In the genomic region with DNA sequence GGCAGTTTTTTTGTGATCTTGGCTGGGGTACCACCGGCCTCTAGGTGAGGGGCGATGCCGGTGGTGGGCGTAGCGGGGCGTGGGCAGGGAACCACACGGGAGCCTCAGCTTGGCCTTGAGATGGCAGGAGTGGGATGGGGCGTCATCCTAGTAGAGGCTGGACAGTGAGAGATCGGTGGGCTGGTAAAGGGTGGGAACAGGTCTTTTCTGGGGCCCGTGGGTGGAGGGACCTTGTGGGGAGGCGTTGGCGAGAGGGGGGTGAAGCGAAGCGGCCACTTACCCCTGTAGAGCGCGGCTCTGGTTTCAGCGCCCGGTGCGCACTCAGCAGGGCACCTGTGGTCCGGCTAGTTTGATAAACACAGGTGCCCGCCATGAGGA, we compare ENCODE assay signal across 8 cellular contexts. TPM values are rescaled to one million over a fixed set of nuclear protein-coding genes. Genes with fewer than 3 reads are reported as not detected.
A peak's percentile ranks its signal among the peaks of the same experiment; 100 is the strongest.
DNase-seq lines count a peak whose midpoint lies in the region; ATAC-seq and TF ChIP-seq lines count a peak whose summit lies in the region.

No MANE protein-coding gene starts in this region.

- H3K4me2 ChIP-seq in Karpas-422 (ENCODE audit: low read depth, low read length, poor library complexity, severe bottlenecking), result peak overlapping the region; percentile 60

- H3K27me3 Mint-ChIP-seq in CD8-positive, alpha-beta memory T cell, result peaks cover 0 to 4% of the 10 kb centered on the region in 2 donors
- H3K27me3 Mint-ChIP-seq in effector memory CD8-positive, alpha-beta T cell, result no peaks in the 10 kb centered on the region
- H3K27me3 Mint-ChIP-seq in osteocyte (ENCODE audit: unreplicated experiment), result no peaks in the 10 kb centered on the region

- H4K20me1 ChIP-seq in Karpas-422 (ENCODE audit: insufficient read depth, low read depth, low read length), result peaks cover 32% of the 10 kb centered on the region

- H3K27ac ChIP-seq in CD8-positive, alpha-beta memory T cell (ENCODE audit: low read depth, low read length), result no peak overlapping the region
- no peak overlapping the region for H3K27ac ChIP-seq in Karpas-422 (ENCODE audit: low read length)

- H3K4me1 ChIP-seq in CD8-positive, alpha-beta memory T cell (ENCODE audit: insufficient read depth, low read length), result peaks cover 46% of the 10 kb centered on the region
- peaks cover 23% of the 10 kb centered on the region for H3K4me1 ChIP-seq in Karpas-422 (ENCODE audit: low read length)

- no peak overlapping the region for H2AFZ ChIP-seq in Karpas-422 (ENCODE audit: low read length)

- peak overlapping the region; percentile 24; the same call in 1 of the 2 replicates for H3K9ac ChIP-seq in Karpas-422 (ENCODE audit: low read length)

- no peak for DNase-seq in CD8-positive, alpha-beta memory T cell
- DNase-seq in Karpas-422 (no peak), osteocyte (ENCODE audit: extremely low spot score, unreplicated experiment) (no peak), hippocampal formation (lab: John Stamatoyannopoulos, UW) (no peak), SW 1271 (lab: John Stamatoyannopoulos, UW) (no peak), putamen (ENCODE audit: low spot score) (no peak)
- DNase-seq in effector memory CD8-positive, alpha-beta T cell, result peak in 1 of 3 experiments; percentile 3

- peaks cover 57 to 78% (median 59%) of the 10 kb centered on the region in 3 donors for H3K4me1 Mint-ChIP-seq in CD8-positive, alpha-beta memory T cell
- H3K4me1 Mint-ChIP-seq in effector memory CD8-positive, alpha-beta T cell (ENCODE audit: low read depth in 2 of 2), result peaks cover 54 to 70% of the 10 kb centered on the region in 2 donors
- peaks cover 45% of the 10 kb centered on the region for H3K4me1 Mint-ChIP-seq in osteocyte (ENCODE audit: unreplicated experiment)

- H3K79me2 ChIP-seq in Karpas-422 (ENCODE audit: low read length), result no peaks in the 10 kb centered on the region

- H3K27me3 ChIP-seq in CD8-positive, alpha-beta memory T cell (ENCODE audit: insufficient read depth, low read length, poor library complexity, severe bottlenecking), result no peaks in the 10 kb centered on the region
- no peaks in the 10 kb centered on the region for H3K27me3 ChIP-seq in Karpas-422 (ENCODE audit: low read length)

- no peaks in the 10 kb centered on the region for H3K36me3 ChIP-seq in CD8-positive, alpha-beta memory T cell (ENCODE audit: insufficient read depth, low read length)
- H3K36me3 ChIP-seq in Karpas-422 (ENCODE audit: insufficient read depth, low read length), result no peaks in the 10 kb centered on the region

- POLR2A ChIA-PET in CD8-positive, alpha-beta memory T cell (lab: Charles Lee), result interaction anchor here (1.4 to 2.8 kb wide), 2 partner anchors 11 kb away, joined by 12 read pairs; partner anchors contain the start of gene ITPR3

- TF ChIP-seq CTCF in osteocyte (IDR thresholded peaks at IDR 0.05), result no peak

- H3K36me3 Mint-ChIP-seq in CD8-positive, alpha-beta memory T cell, result peaks cover 0 to 24% (median 3%) of the 10 kb centered on the region in 3 donors
- peaks cover 24% of the 10 kb centered on the region for H3K36me3 Mint-ChIP-seq in effector memory CD8-positive, alpha-beta T cell (ENCODE audit: insufficient read depth)
- peaks cover 2% of the 10 kb centered on the region for H3K36me3 Mint-ChIP-seq in osteocyte (ENCODE audit: unreplicated experiment)

- no peak for ATAC-seq in effector memory CD8-positive, alpha-beta T cell (replicated peaks)
- ATAC-seq in GM21423 (IDR thresholded peaks at IDR 0.05; ENCODE audit: unreplicated experiment), result no peak

- H3K9me3 ChIP-seq in CD8-positive, alpha-beta memory T cell (ENCODE audit: low read length), result no peaks in the 10 kb centered on the region
- H3K9me3 ChIP-seq in Karpas-422 (ENCODE audit: low read length), result no peaks in the 10 kb centered on the region

- CTCF ChIA-PET in CD8-positive, alpha-beta memory T cell (lab: Charles Lee), result interaction anchor here (1.0 to 1.6 kb wide), 7 partner anchors 14 to 60 kb away, joined by 3 to 5 read pairs (median 3); no protein-coding TSS in a partner anchor

- peak overlapping the region; percentile 70 to 87 (median 82) for H3K4me3 Mint-ChIP-seq in CD8-positive, alpha-beta memory T cell
- H3K4me3 Mint-ChIP-seq in effector memory CD8-positive, alpha-beta T cell, result peak overlapping the region; percentile 89 to 95
- H3K4me3 Mint-ChIP-seq in osteocyte (ENCODE audit: unreplicated experiment), result peak overlapping the region; percentile 68

- H3K4me3 ChIP-seq in CD8-positive, alpha-beta memory T cell (ENCODE audit: low read length), result peak overlapping the region; percentile 42
- H3K4me3 ChIP-seq in Karpas-422 (ENCODE audit: low read length), result peak overlapping the region; percentile 27; the same call in 1 of the 2 replicates

- H3K9me3 Mint-ChIP-seq in CD8-positive, alpha-beta memory T cell, result no peaks in the 10 kb centered on the region
- H3K9me3 Mint-ChIP-seq in effector memory CD8-positive, alpha-beta T cell, result no peaks in the 10 kb centered on the region
- H3K9me3 Mint-ChIP-seq in osteocyte (ENCODE audit: unreplicated experiment), result no peaks in the 10 kb centered on the region

- no peaks in the 10 kb centered on the region for H3K9me2 ChIP-seq in Karpas-422 (replicated peaks; ENCODE audit: insufficient read depth, low read length)

- peak overlapping the region; percentile 12 to 95 (median 90) for H3K27ac Mint-ChIP-seq in CD8-positive, alpha-beta memory T cell
- peak overlapping the region; percentile 84 to 97 for H3K27ac Mint-ChIP-seq in effector memory CD8-positive, alpha-beta T cell
- H3K27ac Mint-ChIP-seq in osteocyte (ENCODE audit: unreplicated experiment), result peak overlapping the region; percentile 6

RNA-seq across cellular contexts. Expression of gene ITPR3, which starts 12.0 kb away (rescaled TPM):
- 10 to 100 TPM; 42.0 to 43.3 TPM for total RNA-seq in CD8-positive, alpha-beta memory T cell
- 7.9 TPM for polyA plus RNA-seq in CD8-positive, alpha-beta memory T cell
- total RNA-seq in Karpas-422 (2014; rRNA removed; shearing (Covaris generic); ENCODE audit: low replicate concordance), result 3.9 and 6.1 TPM in 2 replicates
- total RNA-seq in osteocyte, result 21.6 and 22.8 TPM in 2 replicates

RNA-seq across cellular contexts. Expression of gene BAK1, which starts 53.0 kb away (rescaled TPM):
- total RNA-seq in CD8-positive, alpha-beta memory T cell, result 10 to 100 TPM; 48.5 to 50.1 TPM
- polyA plus RNA-seq in CD8-positive, alpha-beta memory T cell, result 43.4 TPM
- 9.9 and 18.7 TPM in 2 replicates for total RNA-seq in Karpas-422 (2014; rRNA removed; shearing (Covaris generic); ENCODE audit: low replicate concordance)
- total RNA-seq in osteocyte, result 20.5 and 22.6 TPM in 2 replicates

Comparison
In these comparisons a context has a peak if more than half of its experiments do, and no peak if none do; other contexts are left out.
1. H3K27ac Mint-ChIP-seq: peak in every context shown above with its lines; median percentile 90 in effector memory CD8-positive, alpha-beta T cell; 90 in CD8-positive, alpha-beta memory T cell; 6 in osteocyte.